Comparison of ENCODE assay signal across 16 cellular contexts in genomic region chr15:67193223-67194009, GRCh38.
DNase-seq lines count a peak whose midpoint lies in the region; ATAC-seq, FAIRE-seq and TF ChIP-seq lines count a peak whose summit lies in the region.
"Had no signal": no experiment of that assay in that cellular context is flagged by ENCODE, and none has a peak within 500 bp of the region (broad histone marks: within the 10 kb centered on the region; RNA-seq: fewer than 3 reads in every experiment).

No MANE protein-coding gene starts in this region.

- no peaks in the 10 kb centered on the region for H3K9me1 ChIP-seq in keratinocyte (ENCODE audit: control insufficient read depth, extremely low read depth, insufficient read depth, low read length)

- no peak overlapping the region for H2AFZ ChIP-seq in keratinocyte (ENCODE audit: control insufficient read depth, low read length)
- H2AFZ ChIP-seq: parathyroid adenoma had no signal

- no peak for TF ChIP-seq POLR2A in suprapubic skin (IDR thresholded peaks at IDR 0.05)

- H3K27me3 ChIP-seq in keratinocyte (ENCODE audit: control insufficient read depth, extremely low read depth, insufficient read depth, low read length) (no peaks in the 10 kb centered on the region), suprapubic skin (no peaks in the 10 kb centered on the region)
- H3K27me3 ChIP-seq: body of pancreas had no signal

- DNase-seq in T-helper 1 cell (no peak), keratinocyte (ENCODE audit: low read depth, low spot score) (no peak), suprapubic skin (ENCODE audit: low spot score in 2 of 2) (no peak), NCI-H1092 treated with DMSO at 0.1 percent for 48 hours (lab: John Stamatoyannopoulos, UW) (no peak), NCI-H2107 (lab: John Stamatoyannopoulos, UW) (no peak), occipital lobe (lab: John Stamatoyannopoulos, UW) (no peak)
- DNase-seq: body of pancreas, DND-41, NCI-H1092, NCI-H774 had no signal

- H3K4me3 Mint-ChIP-seq in T-helper 1 cell treated with Interleukin-12 subunit alpha and Interleukin-12 subunit beta and Interleukin-4 antibody, amounts not matched to agents 30 μg/mL and 1 μg/mL, for 36 hours: no peak overlapping the region
- no peak overlapping the region for H3K4me3 Mint-ChIP-seq in activated T-helper 17 cell treated with anti-CD3 and anti-CD28 coated beads, Interleukin-2, amount 50 U/mL, for 72 hours

- FAIRE-seq in keratinocyte (lab: Jason Lieb, UNC): peak; percentile 13
- FAIRE-seq: GM18507, islet of Langerhans had no signal

- no peaks in the 10 kb centered on the region for H4K20me1 ChIP-seq in keratinocyte (ENCODE audit: control insufficient read depth, extremely low read depth, insufficient read depth, low read length)

- H3K9me3 ChIP-seq in keratinocyte (ENCODE audit: control insufficient read depth, low read depth, low read length) (no peaks in the 10 kb centered on the region), suprapubic skin (no peaks in the 10 kb centered on the region)
- H3K9me3 ChIP-seq: body of pancreas had no signal

- H3K4me2 ChIP-seq in keratinocyte (ENCODE audit: control insufficient read depth, extremely low read depth, insufficient read depth, low read depth, low read length): no peak overlapping the region

- TF ChIP-seq EP300 in suprapubic skin (IDR thresholded peaks at IDR 0.05): no peak

- H3K79me2 ChIP-seq in keratinocyte (ENCODE audit: control insufficient read depth, insufficient read depth, low read length): no peaks in the 10 kb centered on the region
- H3K79me2 ChIP-seq: parathyroid adenoma had no signal

- H3K27ac ChIP-seq in keratinocyte (ENCODE audit: control insufficient read depth, insufficient read depth, low read length): no peak overlapping the region
- peak overlapping the region; percentile 61 for H3K27ac ChIP-seq in suprapubic skin
- H3K27ac ChIP-seq: 22Rv1, parathyroid adenoma had no signal

- peak overlapping the region; percentile 56 for H3K27ac Mint-ChIP-seq in T-helper 1 cell treated with Interleukin-12 subunit alpha and Interleukin-12 subunit beta and Interleukin-4 antibody, amounts not matched to agents 30 μg/mL and 1 μg/mL, for 36 hours
- peak overlapping the region; percentile 63 for H3K27ac Mint-ChIP-seq in activated T-helper 17 cell treated with anti-CD3 and anti-CD28 coated beads, Interleukin-2, amount 50 U/mL, for 72 hours

- no peak overlapping the region for H3K4me3 ChIP-seq in keratinocyte (ENCODE audit: control insufficient read depth in 2 of 3, extremely low read depth in 1 of 3, insufficient read depth in 2 of 3, low read depth in 1 of 3, low read length in 3 of 3)
- no peak overlapping the region for H3K4me3 ChIP-seq in suprapubic skin
- H3K4me3 ChIP-seq: body of pancreas had no signal

- no peak overlapping the region for H3K9ac ChIP-seq in keratinocyte (ENCODE audit: control insufficient read depth, extremely low read depth, insufficient read depth, low read length)
- H3K9ac ChIP-seq: parathyroid adenoma had no signal

- H3K36me3 Mint-ChIP-seq in T-helper 1 cell treated with Interleukin-12 subunit alpha and Interleukin-12 subunit beta and Interleukin-4 antibody, amounts not matched to agents 30 μg/mL and 1 μg/mL, for 36 hours (ENCODE audit: low read depth): peaks cover 74% of the 10 kb centered on the region
- peaks cover 93% of the 10 kb centered on the region for H3K36me3 Mint-ChIP-seq in activated T-helper 17 cell treated with anti-CD3 and anti-CD28 coated beads, Interleukin-2, amount 50 U/mL, for 72 hours (ENCODE audit: low read depth)

- peaks cover 31 to 46% of the 10 kb centered on the region in 2 experiments for H3K36me3 ChIP-seq in keratinocyte (ENCODE audit: control insufficient read depth in 2 of 2, extremely low read depth in 1 of 2, insufficient read depth in 2 of 2, low read length in 2 of 2)
- peaks cover 35% of the 10 kb centered on the region for H3K36me3 ChIP-seq in suprapubic skin

- peaks cover 31% of the 10 kb centered on the region for H3K4me1 Mint-ChIP-seq in T-helper 1 cell treated with Interleukin-12 subunit alpha and Interleukin-12 subunit beta and Interleukin-4 antibody, amounts not matched to agents 30 μg/mL and 1 μg/mL, for 36 hours (ENCODE audit: low read depth)
- H3K4me1 Mint-ChIP-seq in activated T-helper 17 cell treated with anti-CD3 and anti-CD28 coated beads, Interleukin-2, amount 50 U/mL, for 72 hours: peaks cover 27% of the 10 kb centered on the region

- H3K9me3 Mint-ChIP-seq in T-helper 1 cell treated with Interleukin-12 subunit alpha and Interleukin-12 subunit beta and Interleukin-4 antibody, amounts not matched to agents 30 μg/mL and 1 μg/mL, for 36 hours: no peaks in the 10 kb centered on the region
- H3K9me3 Mint-ChIP-seq in activated T-helper 17 cell treated with anti-CD3 and anti-CD28 coated beads, Interleukin-2, amount 50 U/mL, for 72 hours: no peaks in the 10 kb centered on the region

- no peak for ATAC-seq in activated T-helper 17 cell treated with anti-CD3 and anti-CD28 coated beads, Interleukin-2, amount 50 U/mL, for 72 hours (replicated peaks)
- ATAC-seq: body of pancreas had no signal

- dilution Hi-C loops in keratinocyte (cut with MboI; ENCODE audit: extremely low pct_ligation_motif_present, low sequenced_read_pairs): no loop called here

- 68% methylated on average over 13 of the region's 13 CpGs for WGBS in suprapubic skin

- H3K4me1 ChIP-seq in keratinocyte (ENCODE audit: control insufficient read depth, extremely low read depth, insufficient read depth, low read length) (no peaks in the 10 kb centered on the region), suprapubic skin (peaks cover 55% of the 10 kb centered on the region)
- H3K4me1 ChIP-seq: body of pancreas, parathyroid adenoma had no signal

- H3K27me3 Mint-ChIP-seq in T-helper 1 cell treated with Interleukin-12 subunit alpha and Interleukin-12 subunit beta and Interleukin-4 antibody, amounts not matched to agents 30 μg/mL and 1 μg/mL, for 36 hours (ENCODE audit: low read depth): no peaks in the 10 kb centered on the region
- no peaks in the 10 kb centered on the region for H3K27me3 Mint-ChIP-seq in activated T-helper 17 cell treated with anti-CD3 and anti-CD28 coated beads, Interleukin-2, amount 50 U/mL, for 72 hours

- no peak for TF ChIP-seq CTCF in keratinocyte (optimal IDR thresholded peaks at IDR 0.05 in 1 of 3, IDR thresholded peaks at IDR 0.05 in 1 of 3, conservative IDR thresholded peaks at IDR 0.05 in 1 of 3; ENCODE audit: extremely low read depth in 1 of 3, insufficient read depth in 2 of 3, low read length in 3 of 3)
- TF ChIP-seq CTCF in suprapubic skin (IDR thresholded peaks at IDR 0.05): no peak
